ENCODE assay signal across 1 cellular context in the genomic region with DNA sequence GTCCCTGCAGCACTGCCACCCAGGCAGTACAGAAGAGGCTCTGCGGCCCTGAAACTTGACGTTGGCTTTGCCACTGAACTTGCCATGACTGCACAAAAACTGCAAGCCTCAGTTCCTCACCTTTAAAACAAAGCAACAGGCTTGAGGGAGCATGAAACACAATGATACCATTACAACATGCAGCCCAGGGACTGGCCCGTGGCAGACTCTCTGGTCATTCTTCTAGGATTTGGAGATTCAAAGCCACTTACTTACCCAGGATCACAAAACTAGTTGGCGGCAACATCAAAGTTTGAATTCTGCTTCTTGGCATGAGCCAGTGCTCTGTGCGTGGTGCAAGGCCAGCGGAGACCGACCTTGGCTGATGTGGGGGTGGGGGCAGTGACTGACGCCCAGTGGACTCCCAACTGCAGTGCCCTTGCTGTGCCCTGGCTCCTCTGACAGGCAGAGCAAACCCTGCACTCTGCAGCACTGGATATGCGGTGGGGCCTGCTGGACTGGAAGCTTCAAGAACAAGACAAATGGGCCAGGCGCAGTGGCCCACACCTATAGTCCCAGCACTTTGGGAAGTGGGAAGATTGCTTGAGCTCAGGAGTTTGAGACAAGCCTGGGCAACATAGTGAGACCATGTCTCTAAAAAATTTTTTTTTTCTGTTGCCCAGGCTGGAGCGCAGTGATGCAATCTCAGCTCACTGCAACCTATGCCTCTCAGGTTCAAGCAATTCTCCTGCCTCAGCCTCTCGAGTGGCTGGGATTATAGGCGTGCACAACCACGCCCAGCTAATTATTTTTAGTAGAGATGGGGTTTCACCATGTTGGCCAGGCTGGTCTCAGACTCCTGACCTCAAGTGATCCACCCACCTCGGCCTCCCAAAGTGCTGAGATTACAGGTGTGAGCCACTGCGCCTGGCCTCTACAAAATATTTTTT.
TF ChIP-seq lines count a peak whose summit lies in the region.

No MANE protein-coding gene starts in this region.

TF ChIP-seq in HepG2, 621 proteins besides CTCF, POLR2A, EP300 and RAD21 (continued from another document):
- TF ChIP-seq AGO2 (optimal IDR thresholded peaks at IDR 0.05; ENCODE audit: low read depth, low read length), result peak; percentile 89
- no peak for TF ChIP-seq ZNF24 (IDR thresholded peaks at IDR 0.05)
- peak; percentile 75 for TF ChIP-seq POLR2G (IDR thresholded peaks at IDR 0.05; ENCODE audit: low read depth, low read length)
- TF ChIP-seq, protein P1, sequence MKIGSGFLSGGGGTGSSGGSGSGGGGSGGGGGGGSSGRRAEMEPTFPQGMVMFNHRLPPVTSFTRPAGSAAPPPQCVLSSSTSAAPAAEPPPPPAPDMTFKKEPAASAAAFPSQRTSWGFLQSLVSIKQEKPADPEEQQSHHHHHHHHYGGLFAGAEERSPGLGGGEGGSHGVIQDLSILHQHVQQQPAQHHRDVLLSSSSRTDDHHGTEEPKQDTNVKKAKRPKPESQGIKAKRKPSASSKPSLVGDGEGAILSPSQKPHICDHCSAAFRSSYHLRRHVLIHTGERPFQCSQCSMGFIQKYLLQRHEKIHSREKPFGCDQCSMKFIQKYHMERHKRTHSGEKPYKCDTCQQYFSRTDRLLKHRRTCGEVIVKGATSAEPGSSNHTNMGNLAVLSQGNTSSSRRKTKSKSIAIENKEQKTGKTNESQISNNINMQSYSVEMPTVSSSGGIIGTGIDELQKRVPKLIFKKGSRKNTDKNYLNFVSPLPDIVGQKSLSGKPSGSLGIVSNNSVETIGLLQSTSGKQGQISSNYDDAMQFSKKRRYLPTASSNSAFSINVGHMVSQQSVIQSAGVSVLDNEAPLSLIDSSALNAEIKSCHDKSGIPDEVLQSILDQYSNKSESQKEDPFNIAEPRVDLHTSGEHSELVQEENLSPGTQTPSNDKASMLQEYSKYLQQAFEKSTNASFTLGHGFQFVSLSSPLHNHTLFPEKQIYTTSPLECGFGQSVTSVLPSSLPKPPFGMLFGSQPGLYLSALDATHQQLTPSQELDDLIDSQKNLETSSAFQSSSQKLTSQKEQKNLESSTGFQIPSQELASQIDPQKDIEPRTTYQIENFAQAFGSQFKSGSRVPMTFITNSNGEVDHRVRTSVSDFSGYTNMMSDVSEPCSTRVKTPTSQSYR (CRISPR knock-in tag; IDR thresholded peaks at IDR 0.05; ENCODE audit: borderline replicate concordance), result peak; percentile 58; the same call in 1 of the 2 replicates
- peak; percentile 90 for TF ChIP-seq RBM22 (optimal IDR thresholded peaks at IDR 0.05; ENCODE audit: low read length)
- TF ChIP-seq, protein P2, sequence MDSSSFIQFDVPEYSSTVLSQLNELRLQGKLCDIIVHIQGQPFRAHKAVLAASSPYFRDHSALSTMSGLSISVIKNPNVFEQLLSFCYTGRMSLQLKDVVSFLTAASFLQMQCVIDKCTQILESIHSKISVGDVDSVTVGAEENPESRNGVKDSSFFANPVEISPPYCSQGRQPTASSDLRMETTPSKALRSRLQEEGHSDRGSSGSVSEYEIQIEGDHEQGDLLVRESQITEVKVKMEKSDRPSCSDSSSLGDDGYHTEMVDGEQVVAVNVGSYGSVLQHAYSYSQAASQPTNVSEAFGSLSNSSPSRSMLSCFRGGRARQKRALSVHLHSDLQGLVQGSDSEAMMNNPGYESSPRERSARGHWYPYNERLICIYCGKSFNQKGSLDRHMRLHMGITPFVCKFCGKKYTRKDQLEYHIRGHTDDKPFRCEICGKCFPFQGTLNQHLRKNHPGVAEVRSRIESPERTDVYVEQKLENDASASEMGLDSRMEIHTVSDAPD (CRISPR knock-in tag; IDR thresholded peaks at IDR 0.05), result 0 out of 2 replicates have a peak, but pooled peaks have one; percentile 50
- TF ChIP-seq, protein P3, sequence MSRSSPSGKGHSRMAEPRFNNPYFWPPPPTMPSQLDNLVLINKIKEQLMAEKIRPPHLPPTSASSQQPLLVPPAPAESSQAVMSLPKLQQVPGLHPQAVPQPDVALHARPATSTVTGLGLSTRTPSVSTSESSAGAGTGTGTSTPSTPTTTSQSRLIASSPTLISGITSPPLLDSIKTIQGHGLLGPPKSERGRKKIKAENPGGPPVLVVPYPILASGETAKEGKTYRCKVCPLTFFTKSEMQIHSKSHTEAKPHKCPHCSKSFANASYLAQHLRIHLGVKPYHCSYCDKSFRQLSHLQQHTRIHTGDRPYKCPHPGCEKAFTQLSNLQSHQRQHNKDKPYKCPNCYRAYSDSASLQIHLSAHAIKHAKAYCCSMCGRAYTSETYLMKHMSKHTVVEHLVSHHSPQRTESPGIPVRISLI (CRISPR knock-in tag; IDR thresholded peaks at IDR 0.05; ENCODE audit: borderline replicate concordance), result no peak
- TF ChIP-seq, protein P4, sequence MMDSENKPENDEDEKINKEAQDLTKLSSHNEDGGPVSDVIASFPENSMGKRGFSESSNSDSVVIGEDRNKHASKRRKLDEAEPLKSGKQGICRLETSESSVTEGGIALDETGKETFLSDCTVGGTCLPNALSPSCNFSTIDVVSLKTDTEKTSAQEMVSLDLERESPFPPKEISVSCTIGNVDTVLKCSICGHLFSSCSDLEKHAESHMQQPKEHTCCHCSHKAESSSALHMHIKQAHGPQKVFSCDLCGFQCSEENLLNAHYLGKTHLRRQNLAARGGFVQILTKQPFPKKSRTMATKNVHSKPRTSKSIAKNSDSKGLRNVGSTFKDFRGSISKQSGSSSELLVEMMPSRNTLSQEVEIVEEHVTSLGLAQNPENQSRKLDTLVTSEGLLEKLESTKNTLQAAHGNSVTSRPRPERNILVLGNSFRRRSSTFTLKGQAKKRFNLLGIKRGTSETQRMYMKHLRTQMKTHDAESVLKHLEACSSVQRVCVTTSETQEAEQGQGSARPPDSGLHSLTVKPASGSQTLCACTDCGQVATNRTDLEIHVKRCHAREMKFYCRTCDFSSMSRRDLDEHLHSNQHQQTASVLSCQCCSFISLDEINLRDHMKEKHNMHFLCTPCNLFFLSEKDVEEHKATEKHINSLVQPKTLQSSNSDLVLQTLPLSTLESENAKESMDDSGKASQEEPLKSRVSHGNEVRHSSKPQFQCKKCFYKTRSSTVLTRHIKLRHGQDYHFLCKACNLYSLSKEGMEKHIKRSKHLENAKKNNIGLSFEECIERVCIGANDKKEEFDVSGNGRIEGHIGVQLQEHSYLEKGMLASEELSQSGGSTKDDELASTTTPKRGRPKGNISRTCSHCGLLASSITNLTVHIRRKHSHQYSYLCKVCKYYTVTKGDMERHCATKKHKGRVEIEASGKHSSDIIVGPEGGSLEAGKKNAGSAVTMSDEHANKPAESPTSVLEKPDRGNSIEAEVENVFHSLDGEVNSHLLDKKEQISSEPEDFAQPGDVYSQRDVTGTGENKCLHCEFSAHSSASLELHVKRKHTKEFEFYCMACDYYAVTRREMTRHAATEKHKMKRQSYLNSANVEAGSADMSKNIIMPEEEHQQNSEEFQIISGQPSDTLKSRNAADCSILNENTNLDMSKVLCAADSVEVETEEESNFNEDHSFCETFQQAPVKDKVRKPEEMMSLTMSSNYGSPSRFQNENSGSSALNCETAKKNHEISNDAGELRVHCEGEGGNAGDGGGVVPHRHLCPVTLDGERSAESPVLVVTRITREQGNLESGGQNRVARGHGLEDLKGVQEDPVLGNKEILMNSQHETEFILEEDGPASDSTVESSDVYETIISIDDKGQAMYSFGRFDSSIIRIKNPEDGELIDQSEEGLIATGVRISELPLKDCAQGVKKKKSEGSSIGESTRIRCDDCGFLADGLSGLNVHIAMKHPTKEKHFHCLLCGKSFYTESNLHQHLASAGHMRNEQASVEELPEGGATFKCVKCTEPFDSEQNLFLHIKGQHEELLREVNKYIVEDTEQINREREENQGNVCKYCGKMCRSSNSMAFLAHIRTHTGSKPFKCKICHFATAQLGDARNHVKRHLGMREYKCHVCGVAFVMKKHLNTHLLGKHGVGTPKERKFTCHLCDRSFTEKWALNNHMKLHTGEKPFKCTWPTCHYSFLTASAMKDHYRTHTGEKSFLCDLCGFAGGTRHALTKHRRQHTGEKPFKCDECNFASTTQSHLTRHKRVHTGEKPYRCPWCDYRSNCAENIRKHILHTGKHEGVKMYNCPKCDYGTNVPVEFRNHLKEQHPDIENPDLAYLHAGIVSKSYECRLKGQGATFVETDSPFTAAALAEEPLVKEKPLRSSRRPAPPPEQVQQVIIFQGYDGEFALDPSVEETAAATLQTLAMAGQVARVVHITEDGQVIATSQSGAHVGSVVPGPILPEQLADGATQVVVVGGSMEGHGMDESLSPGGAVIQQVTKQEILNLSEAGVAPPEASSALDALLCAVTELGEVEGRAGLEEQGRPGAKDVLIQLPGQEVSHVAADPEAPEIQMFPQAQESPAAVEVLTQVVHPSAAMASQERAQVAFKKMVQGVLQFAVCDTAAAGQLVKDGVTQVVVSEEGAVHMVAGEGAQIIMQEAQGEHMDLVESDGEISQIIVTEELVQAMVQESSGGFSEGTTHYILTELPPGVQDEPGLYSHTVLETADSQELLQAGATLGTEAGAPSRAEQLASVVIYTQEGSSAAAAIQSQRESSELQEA (CRISPR knock-in tag; IDR thresholded peaks at IDR 0.05; ENCODE audit: not compliant biosample characterization), result no peak
- no peak for TF ChIP-seq SYNCRIP (IDR thresholded peaks at IDR 0.05; ENCODE audit: insufficient read depth, low read depth, low read length)
- TF ChIP-seq ZNF430 (CRISPR knock-in tag; IDR thresholded peaks at IDR 0.05), result no peak
- TF ChIP-seq SATB2 (CRISPR knock-in tag; IDR thresholded peaks at IDR 0.05), result no peak
- no peak for TF ChIP-seq SETDB1 (CRISPR knock-in tag; IDR thresholded peaks at IDR 0.05; ENCODE audit: borderline replicate concordance)
- TF ChIP-seq, protein P5, sequence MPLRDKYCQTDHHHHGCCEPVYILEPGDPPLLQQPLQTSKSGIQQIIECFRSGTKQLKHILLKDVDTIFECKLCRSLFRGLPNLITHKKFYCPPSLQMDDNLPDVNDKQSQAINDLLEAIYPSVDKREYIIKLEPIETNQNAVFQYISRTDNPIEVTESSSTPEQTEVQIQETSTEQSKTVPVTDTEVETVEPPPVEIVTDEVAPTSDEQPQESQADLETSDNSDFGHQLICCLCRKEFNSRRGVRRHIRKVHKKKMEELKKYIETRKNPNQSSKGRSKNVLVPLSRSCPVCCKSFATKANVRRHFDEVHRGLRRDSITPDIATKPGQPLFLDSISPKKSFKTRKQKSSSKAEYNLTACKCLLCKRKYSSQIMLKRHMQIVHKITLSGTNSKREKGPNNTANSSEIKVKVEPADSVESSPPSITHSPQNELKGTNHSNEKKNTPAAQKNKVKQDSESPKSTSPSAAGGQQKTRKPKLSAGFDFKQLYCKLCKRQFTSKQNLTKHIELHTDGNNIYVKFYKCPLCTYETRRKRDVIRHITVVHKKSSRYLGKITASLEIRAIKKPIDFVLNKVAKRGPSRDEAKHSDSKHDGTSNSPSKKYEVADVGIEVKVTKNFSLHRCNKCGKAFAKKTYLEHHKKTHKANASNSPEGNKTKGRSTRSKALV (CRISPR knock-in tag; IDR thresholded peaks at IDR 0.05), result 0 out of 2 replicates have a peak, but pooled peaks have one; percentile 26
- no peak for TF ChIP-seq SPEN (CRISPR knock-in tag; IDR thresholded peaks at IDR 0.05; ENCODE audit: low read depth)
- TF ChIP-seq, protein P6, sequence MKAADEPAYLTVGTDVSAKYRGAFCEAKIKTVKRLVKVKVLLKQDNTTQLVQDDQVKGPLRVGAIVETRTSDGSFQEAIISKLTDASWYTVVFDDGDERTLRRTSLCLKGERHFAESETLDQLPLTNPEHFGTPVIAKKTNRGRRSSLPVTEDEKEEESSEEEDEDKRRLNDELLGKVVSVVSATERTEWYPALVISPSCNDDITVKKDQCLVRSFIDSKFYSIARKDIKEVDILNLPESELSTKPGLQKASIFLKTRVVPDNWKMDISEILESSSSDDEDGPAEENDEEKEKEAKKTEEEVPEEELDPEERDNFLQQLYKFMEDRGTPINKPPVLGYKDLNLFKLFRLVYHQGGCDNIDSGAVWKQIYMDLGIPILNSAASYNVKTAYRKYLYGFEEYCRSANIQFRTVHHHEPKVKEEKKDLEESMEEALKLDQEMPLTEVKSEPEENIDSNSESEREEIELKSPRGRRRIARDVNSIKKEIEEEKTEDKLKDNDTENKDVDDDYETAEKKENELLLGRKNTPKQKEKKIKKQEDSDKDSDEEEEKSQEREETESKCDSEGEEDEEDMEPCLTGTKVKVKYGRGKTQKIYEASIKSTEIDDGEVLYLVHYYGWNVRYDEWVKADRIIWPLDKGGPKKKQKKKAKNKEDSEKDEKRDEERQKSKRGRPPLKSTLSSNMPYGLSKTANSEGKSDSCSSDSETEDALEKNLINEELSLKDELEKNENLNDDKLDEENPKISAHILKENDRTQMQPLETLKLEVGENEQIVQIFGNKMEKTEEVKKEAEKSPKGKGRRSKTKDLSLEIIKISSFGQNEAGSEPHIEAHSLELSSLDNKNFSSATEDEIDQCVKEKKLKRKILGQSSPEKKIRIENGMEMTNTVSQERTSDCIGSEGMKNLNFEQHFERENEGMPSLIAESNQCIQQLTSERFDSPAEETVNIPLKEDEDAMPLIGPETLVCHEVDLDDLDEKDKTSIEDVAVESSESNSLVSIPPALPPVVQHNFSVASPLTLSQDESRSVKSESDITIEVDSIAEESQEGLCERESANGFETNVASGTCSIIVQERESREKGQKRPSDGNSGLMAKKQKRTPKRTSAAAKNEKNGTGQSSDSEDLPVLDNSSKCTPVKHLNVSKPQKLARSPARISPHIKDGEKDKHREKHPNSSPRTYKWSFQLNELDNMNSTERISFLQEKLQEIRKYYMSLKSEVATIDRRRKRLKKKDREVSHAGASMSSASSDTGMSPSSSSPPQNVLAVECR (CRISPR knock-in tag; IDR thresholded peaks at IDR 0.05; ENCODE audit: borderline replicate concordance), result no peak
- no peak for TF ChIP-seq ZFP36L2 (CRISPR knock-in tag; IDR thresholded peaks at IDR 0.05)
- peak; percentile 51; the same call in 1 of the 2 replicates for TF ChIP-seq KDM2A (CRISPR knock-in tag; IDR thresholded peaks at IDR 0.05; ENCODE audit: borderline replicate concordance, low read depth)
- TF ChIP-seq, protein P7, sequence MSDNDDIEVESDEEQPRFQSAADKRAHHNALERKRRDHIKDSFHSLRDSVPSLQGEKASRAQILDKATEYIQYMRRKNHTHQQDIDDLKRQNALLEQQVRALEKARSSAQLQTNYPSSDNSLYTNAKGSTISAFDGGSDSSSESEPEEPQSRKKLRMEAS (IDR thresholded peaks at IDR 0.05), result no peak
- peak; percentile 27; the same call in 1 of the 2 replicates for TF ChIP-seq ZBTB38 (CRISPR knock-in tag; IDR thresholded peaks at IDR 0.05)
- TF ChIP-seq HOXA3 (CRISPR knock-in tag; IDR thresholded peaks at IDR 0.05), result no peak
- no peak for TF ChIP-seq ZBTB20 (CRISPR knock-in tag; IDR thresholded peaks at IDR 0.05; ENCODE audit: borderline replicate concordance, low read depth)
- no peak for TF ChIP-seq ZNF121 (CRISPR knock-in tag; IDR thresholded peaks at IDR 0.05)
- TF ChIP-seq ZNF883 (CRISPR knock-in tag; IDR thresholded peaks at IDR 0.05; ENCODE audit: not compliant biosample characterization), result no peak
- TF ChIP-seq ZNF761 (CRISPR knock-in tag; conservative IDR thresholded peaks at IDR 0.05), result no peak
